Comparison of ENCODE assay signal across 1 cellular context in the genomic region with DNA sequence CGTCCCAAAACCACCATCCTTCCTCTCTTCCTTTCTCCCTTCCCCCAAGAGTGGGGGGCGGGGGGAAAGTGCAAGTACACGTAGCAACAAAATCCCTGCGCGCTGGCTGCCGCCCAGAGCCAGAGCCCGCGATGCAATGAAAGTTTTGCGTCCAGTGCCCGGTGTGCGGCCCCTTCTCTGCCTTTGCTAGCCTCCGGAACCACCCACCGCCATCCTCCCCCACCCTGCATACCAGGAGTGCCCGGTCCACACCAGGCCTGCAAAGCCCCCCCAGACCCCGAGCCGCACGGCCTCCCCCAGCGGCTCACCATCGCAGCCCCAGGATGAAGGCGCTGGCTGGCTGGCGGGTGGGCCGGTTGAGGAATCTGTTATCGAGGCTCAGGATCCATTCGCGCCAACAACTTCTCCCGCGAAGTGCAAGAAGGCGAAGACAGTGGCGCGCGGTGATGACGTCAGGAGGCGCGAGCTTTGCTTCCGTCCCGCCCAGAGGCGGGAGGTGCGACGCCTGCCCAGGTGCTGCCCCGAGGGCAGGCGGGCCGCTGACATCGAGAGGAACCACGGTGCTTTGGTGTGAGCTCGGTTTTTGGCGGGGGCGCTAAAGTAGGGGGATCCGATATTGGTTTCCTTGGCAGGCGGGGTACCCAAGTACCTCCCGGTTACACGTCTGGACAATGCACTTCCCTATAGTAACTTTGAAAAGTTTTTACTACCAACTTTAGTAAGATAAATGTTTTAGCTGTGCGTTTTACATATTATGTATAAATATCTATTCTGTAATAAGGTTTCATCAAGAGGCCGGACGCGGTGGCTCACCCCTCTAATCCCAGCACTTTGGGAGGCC.
TF ChIP-seq lines count a peak whose summit lies in the region.

A gene with protein sequence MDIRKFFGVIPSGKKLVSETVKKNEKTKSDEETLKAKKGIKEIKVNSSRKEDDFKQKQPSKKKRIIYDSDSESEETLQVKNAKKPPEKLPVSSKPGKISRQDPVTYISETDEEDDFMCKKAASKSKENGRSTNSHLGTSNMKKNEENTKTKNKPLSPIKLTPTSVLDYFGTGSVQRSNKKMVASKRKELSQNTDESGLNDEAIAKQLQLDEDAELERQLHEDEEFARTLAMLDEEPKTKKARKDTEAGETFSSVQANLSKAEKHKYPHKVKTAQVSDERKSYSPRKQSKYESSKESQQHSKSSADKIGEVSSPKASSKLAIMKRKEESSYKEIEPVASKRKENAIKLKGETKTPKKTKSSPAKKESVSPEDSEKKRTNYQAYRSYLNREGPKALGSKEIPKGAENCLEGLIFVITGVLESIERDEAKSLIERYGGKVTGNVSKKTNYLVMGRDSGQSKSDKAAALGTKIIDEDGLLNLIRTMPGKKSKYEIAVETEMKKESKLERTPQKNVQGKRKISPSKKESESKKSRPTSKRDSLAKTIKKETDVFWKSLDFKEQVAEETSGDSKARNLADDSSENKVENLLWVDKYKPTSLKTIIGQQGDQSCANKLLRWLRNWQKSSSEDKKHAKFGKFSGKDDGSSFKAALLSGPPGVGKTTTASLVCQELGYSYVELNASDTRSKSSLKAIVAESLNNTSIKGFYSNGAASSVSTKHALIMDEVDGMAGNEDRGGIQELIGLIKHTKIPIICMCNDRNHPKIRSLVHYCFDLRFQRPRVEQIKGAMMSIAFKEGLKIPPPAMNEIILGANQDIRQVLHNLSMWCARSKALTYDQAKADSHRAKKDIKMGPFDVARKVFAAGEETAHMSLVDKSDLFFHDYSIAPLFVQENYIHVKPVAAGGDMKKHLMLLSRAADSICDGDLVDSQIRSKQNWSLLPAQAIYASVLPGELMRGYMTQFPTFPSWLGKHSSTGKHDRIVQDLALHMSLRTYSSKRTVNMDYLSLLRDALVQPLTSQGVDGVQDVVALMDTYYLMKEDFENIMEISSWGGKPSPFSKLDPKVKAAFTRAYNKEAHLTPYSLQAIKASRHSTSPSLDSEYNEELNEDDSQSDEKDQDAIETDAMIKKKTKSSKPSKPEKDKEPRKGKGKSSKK (minus strand): TSS at position 432 of the 841 bp plus-strand sequence. CDS start 121 bp downstream, at position 311.

TF ChIP-seq in HepG2, 621 proteins besides CTCF, POLR2A, EP300 and RAD21 (continued from another document and continues in another):
- TF ChIP-seq, protein P1, sequence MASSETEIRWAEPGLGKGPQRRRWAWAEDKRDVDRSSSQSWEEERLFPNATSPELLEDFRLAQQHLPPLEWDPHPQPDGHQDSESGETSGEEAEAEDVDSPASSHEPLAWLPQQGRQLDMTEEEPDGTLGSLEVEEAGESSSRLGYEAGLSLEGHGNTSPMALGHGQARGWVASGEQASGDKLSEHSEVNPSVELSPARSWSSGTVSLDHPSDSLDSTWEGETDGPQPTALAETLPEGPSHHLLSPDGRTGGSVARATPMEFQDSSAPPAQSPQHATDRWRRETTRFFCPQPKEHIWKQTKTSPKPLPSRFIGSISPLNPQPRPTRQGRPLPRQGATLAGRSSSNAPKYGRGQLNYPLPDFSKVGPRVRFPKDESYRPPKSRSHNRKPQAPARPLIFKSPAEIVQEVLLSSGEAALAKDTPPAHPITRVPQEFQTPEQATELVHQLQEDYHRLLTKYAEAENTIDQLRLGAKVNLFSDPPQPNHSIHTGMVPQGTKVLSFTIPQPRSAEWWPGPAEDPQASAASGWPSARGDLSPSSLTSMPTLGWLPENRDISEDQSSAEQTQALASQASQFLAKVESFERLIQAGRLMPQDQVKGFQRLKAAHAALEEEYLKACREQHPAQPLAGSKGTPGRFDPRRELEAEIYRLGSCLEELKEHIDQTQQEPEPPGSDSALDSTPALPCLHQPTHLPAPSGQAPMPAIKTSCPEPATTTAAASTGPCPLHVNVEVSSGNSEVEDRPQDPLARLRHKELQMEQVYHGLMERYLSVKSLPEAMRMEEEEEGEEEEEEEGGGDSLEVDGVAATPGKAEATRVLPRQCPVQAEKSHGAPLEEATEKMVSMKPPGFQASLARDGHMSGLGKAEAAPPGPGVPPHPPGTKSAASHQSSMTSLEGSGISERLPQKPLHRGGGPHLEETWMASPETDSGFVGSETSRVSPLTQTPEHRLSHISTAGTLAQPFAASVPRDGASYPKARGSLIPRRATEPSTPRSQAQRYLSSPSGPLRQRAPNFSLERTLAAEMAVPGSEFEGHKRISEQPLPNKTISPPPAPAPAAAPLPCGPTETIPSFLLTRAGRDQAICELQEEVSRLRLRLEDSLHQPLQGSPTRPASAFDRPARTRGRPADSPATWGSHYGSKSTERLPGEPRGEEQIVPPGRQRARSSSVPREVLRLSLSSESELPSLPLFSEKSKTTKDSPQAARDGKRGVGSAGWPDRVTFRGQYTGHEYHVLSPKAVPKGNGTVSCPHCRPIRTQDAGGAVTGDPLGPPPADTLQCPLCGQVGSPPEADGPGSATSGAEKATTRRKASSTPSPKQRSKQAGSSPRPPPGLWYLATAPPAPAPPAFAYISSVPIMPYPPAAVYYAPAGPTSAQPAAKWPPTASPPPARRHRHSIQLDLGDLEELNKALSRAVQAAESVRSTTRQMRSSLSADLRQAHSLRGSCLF (CRISPR knock-in tag; IDR thresholded peaks at IDR 0.05; ENCODE audit: borderline replicate concordance): peak; percentile 91; the same call in 1 of the 2 replicates
- TF ChIP-seq ZNF317 (CRISPR knock-in tag; IDR thresholded peaks at IDR 0.05) (peak; percentile 89), ZNF746 (CRISPR knock-in tag; IDR thresholded peaks at IDR 0.05) (peak; percentile 70; the same call in 1 of the 2 replicates), KLF11 (CRISPR knock-in tag; IDR thresholded peaks at IDR 0.05) (peak; percentile 97), ZNF33A (CRISPR knock-in tag; IDR thresholded peaks at IDR 0.05; ENCODE audit: borderline replicate concordance) (0 out of 2 replicates have a peak, but pooled peaks have one; percentile 42), ZNF891 (CRISPR knock-in tag; IDR thresholded peaks at IDR 0.05) (peak; percentile 96), ZNF878 (CRISPR knock-in tag; IDR thresholded peaks at IDR 0.05) (peak; percentile 98), NCOA2 (CRISPR knock-in tag; IDR thresholded peaks at IDR 0.05) (peak; percentile 70; the same call in 1 of the 2 replicates), HOXA5 (CRISPR knock-in tag; IDR thresholded peaks at IDR 0.05) (peak; percentile 91), TAF1 (CRISPR knock-in tag; IDR thresholded peaks at IDR 0.05) (peak; percentile 49; the same call in 1 of the 2 replicates), RFX5 (IDR thresholded peaks at IDR 0.05; ENCODE audit: low read depth, low read length) (no peak; the same call in 1 of the 2 replicates), ZBTB1 (CRISPR knock-in tag; IDR thresholded peaks at IDR 0.05; ENCODE audit: borderline replicate concordance) (no peak), GATA4 (IDR thresholded peaks at IDR 0.05; ENCODE audit: borderline replicate concordance, low read depth) (0 out of 2 replicates have a peak, but pooled peaks have one; percentile 31), JUNB (CRISPR knock-in tag; IDR thresholded peaks at IDR 0.05; ENCODE audit: borderline replicate concordance) (peak; percentile 91), TCF7L2 (IDR thresholded peaks at IDR 0.05; ENCODE audit: low read depth, low read length) (no peak), ZNF383 (CRISPR knock-in tag; IDR thresholded peaks at IDR 0.05; ENCODE audit: borderline replicate concordance) (peak; percentile 67; the same call in 1 of the 2 replicates), ZSCAN21 (CRISPR knock-in tag; IDR thresholded peaks at IDR 0.05; ENCODE audit: borderline replicate concordance) (peak; percentile 98), ZNF792 (CRISPR knock-in tag; IDR thresholded peaks at IDR 0.05) (peak; percentile 98), SMC3 (IDR thresholded peaks at IDR 0.05; ENCODE audit: low read length) (no peak), HNF4G (IDR thresholded peaks at IDR 0.05; ENCODE audit: borderline replicate concordance, low read depth, low read length) (peak; percentile 6; the same call in 1 of the 2 replicates), HNF4G (CRISPR knock-in tag; IDR thresholded peaks at IDR 0.05; ENCODE audit: borderline replicate concordance, low read depth) (no peak), ZNF562 (CRISPR knock-in tag; IDR thresholded peaks at IDR 0.05; ENCODE audit: borderline replicate concordance) (peak; percentile 81; the same call in 1 of the 2 replicates), ZSCAN29 (CRISPR knock-in tag; conservative IDR thresholded peaks at IDR 0.05) (0 out of 2 replicates have a peak, but pooled peaks have one; percentile 89)
- TF ChIP-seq, protein P2, sequence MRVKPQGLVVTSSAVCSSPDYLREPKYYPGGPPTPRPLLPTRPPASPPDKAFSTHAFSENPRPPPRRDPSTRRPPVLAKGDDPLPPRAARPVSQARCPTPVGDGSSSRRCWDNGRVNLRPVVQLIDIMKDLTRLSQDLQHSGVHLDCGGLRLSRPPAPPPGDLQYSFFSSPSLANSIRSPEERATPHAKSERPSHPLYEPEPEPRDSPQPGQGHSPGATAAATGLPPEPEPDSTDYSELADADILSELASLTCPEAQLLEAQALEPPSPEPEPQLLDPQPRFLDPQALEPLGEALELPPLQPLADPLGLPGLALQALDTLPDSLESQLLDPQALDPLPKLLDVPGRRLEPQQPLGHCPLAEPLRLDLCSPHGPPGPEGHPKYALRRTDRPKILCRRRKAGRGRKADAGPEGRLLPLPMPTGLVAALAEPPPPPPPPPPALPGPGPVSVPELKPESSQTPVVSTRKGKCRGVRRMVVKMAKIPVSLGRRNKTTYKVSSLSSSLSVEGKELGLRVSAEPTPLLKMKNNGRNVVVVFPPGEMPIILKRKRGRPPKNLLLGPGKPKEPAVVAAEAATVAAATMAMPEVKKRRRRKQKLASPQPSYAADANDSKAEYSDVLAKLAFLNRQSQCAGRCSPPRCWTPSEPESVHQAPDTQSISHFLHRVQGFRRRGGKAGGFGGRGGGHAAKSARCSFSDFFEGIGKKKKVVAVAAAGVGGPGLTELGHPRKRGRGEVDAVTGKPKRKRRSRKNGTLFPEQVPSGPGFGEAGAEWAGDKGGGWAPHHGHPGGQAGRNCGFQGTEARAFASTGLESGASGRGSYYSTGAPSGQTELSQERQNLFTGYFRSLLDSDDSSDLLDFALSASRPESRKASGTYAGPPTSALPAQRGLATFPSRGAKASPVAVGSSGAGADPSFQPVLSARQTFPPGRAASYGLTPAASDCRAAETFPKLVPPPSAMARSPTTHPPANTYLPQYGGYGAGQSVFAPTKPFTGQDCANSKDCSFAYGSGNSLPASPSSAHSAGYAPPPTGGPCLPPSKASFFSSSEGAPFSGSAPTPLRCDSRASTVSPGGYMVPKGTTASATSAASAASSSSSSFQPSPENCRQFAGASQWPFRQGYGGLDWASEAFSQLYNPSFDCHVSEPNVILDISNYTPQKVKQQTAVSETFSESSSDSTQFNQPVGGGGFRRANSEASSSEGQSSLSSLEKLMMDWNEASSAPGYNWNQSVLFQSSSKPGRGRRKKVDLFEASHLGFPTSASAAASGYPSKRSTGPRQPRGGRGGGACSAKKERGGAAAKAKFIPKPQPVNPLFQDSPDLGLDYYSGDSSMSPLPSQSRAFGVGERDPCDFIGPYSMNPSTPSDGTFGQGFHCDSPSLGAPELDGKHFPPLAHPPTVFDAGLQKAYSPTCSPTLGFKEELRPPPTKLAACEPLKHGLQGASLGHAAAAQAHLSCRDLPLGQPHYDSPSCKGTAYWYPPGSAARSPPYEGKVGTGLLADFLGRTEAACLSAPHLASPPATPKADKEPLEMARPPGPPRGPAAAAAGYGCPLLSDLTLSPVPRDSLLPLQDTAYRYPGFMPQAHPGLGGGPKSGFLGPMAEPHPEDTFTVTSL (CRISPR knock-in tag; IDR thresholded peaks at IDR 0.05; ENCODE audit: borderline replicate concordance): peak; percentile 34; the same call in 1 of the 2 replicates
- TF ChIP-seq, protein P3, sequence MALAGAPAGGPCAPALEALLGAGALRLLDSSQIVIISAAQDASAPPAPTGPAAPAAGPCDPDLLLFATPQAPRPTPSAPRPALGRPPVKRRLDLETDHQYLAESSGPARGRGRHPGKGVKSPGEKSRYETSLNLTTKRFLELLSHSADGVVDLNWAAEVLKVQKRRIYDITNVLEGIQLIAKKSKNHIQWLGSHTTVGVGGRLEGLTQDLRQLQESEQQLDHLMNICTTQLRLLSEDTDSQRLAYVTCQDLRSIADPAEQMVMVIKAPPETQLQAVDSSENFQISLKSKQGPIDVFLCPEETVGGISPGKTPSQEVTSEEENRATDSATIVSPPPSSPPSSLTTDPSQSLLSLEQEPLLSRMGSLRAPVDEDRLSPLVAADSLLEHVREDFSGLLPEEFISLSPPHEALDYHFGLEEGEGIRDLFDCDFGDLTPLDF (CRISPR knock-in tag; IDR thresholded peaks at IDR 0.05): peak; percentile 99
- TF ChIP-seq, protein P4, sequence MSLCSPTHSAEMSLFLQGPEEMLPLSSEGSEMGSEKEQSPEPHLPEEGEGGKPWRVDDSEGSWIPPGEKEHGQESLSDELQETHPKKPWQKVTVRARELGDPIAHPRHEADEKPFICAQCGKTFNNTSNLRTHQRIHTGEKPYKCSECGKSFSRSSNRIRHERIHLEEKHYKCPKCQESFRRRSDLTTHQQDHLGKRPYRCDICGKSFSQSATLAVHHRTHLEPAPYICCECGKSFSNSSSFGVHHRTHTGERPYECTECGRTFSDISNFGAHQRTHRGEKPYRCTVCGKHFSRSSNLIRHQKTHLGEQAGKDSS (CRISPR knock-in tag; IDR thresholded peaks at IDR 0.05; ENCODE audit: borderline replicate concordance, low read depth): peak; percentile 95; the same call in 1 of the 2 replicates
- TF ChIP-seq, protein P5, sequence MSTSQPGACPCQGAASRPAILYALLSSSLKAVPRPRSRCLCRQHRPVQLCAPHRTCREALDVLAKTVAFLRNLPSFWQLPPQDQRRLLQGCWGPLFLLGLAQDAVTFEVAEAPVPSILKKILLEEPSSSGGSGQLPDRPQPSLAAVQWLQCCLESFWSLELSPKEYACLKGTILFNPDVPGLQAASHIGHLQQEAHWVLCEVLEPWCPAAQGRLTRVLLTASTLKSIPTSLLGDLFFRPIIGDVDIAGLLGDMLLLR (CRISPR knock-in tag; IDR thresholded peaks at IDR 0.05): peak; percentile 98
- TF ChIP-seq, protein P6, sequence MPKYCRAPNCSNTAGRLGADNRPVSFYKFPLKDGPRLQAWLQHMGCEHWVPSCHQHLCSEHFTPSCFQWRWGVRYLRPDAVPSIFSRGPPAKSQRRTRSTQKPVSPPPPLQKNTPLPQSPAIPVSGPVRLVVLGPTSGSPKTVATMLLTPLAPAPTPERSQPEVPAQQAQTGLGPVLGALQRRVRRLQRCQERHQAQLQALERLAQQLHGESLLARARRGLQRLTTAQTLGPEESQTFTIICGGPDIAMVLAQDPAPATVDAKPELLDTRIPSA (CRISPR knock-in tag; IDR thresholded peaks at IDR 0.05; ENCODE audit: borderline replicate concordance): peak; percentile 79
- TF ChIP-seq, protein P7, sequence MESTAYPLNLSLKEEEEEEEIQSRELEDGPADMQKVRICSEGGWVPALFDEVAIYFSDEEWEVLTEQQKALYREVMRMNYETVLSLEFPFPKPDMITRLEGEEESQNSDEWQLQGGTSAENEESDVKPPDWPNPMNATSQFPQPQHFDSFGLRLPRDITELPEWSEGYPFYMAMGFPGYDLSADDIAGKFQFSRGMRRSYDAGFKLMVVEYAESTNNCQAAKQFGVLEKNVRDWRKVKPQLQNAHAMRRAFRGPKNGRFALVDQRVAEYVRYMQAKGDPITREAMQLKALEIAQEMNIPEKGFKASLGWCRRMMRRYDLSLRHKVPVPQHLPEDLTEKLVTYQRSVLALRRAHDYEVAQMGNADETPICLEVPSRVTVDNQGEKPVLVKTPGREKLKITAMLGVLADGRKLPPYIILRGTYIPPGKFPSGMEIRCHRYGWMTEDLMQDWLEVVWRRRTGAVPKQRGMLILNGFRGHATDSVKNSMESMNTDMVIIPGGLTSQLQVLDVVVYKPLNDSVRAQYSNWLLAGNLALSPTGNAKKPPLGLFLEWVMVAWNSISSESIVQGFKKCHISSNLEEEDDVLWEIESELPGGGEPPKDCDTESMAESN (CRISPR knock-in tag; conservative IDR thresholded peaks at IDR 0.05): peak; percentile 96
